14 cellular contexts compared by ENCODE assay signal in the genomic region with DNA sequence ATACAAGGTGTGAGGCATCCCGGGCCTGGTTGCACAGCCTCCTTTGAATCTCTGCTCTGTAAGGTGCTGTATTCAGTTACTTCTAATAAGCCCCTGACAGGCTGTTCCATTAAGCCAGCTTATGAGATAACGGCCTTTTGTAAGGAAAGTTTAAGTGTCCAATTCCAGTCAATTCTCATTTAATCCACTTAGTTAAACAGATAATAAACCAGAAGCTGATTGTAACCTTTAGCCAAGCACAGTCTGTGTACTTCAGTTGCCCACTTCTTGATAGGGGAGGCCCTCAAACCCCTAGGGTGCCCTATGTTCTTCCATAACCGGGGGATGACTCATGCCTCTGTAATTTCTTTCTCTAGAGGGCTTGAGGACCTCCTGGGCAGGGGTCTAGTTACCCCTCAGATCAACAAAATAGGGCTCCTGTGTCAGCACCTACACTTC.
DNase-seq lines count a peak whose midpoint lies in the region; ATAC-seq and TF ChIP-seq lines count a peak whose summit lies in the region.
"Had no signal": no experiment of that assay in that cellular context is flagged by ENCODE, and none has a peak within 500 bp of the region (broad histone marks: within the 10 kb centered on the region; RNA-seq: fewer than 3 reads in every experiment).

No MANE protein-coding gene starts in this region.

- H3K36me3 ChIP-seq in WERI-Rb-1 = no peaks in the 10 kb centered on the region
- H3K36me3 ChIP-seq in iPS-20b (ENCODE audit: insufficient read depth, low read depth, low read length) = no peaks in the 10 kb centered on the region
- H3K36me3 ChIP-seq: breast epithelium had no signal

- peak; percentile 47 for DNase-seq in Daoy (ENCODE audit: low read depth)
- peak; percentile 50 for DNase-seq in WERI-Rb-1
- DNase-seq in NCI-H2196 treated with DMSO at 0.1 percent for 48 hours (lab: John Stamatoyannopoulos, UW; ENCODE audit: unreplicated experiment) = no peak
- DNase-seq in GDM1 (lab: John Stamatoyannopoulos, UW) = no peak
- DNase-seq: activated CD8-positive, alpha-beta T cell treated with anti-CD3 and anti-CD28 coated beads for 36 hours; activated gamma-delta T cell; C1 segment of cervical spinal cord; small intestine had no signal

- H3K27me3 ChIP-seq in WERI-Rb-1 (ENCODE audit: insufficient read depth, low read depth, severe bottlenecking) (peaks cover 24% of the 10 kb centered on the region), iPS-20b (ENCODE audit: insufficient read depth, low read length) (no peaks in the 10 kb centered on the region)
- H3K27me3 ChIP-seq: breast epithelium had no signal

- no peak overlapping the region; the same call in 1 of the 2 replicates for H3K9ac ChIP-seq in iPS-20b (ENCODE audit: low read depth, low read length)
- H3K9ac ChIP-seq: KMS-11 had no signal

- H3K9me3 ChIP-seq in WERI-Rb-1 (ENCODE audit: severe bottlenecking) (no peaks in the 10 kb centered on the region), iPS-20b (ENCODE audit: insufficient read depth, low read depth, low read length) (no peaks in the 10 kb centered on the region)
- H3K9me3 ChIP-seq: breast epithelium had no signal

- no peak for TF ChIP-seq RAD21 in Ishikawa (IDR thresholded peaks at IDR 0.05; ENCODE audit: low read depth)

- H3K4me3 ChIP-seq in WERI-Rb-1 (ENCODE audit: low read depth, low read length) = no peak overlapping the region
- peak overlapping the region; percentile 24; the same call in 1 of the 2 replicates for H3K4me3 ChIP-seq in iPS-20b (ENCODE audit: low read length)
- H3K4me3 ChIP-seq: breast epithelium had no signal

- peaks cover 15% of the 10 kb centered on the region for H3K4me1 ChIP-seq in iPS-20b (ENCODE audit: insufficient read depth, low read length)
- H3K4me1 ChIP-seq: breast epithelium had no signal

- TF ChIP-seq EP300 in Ishikawa (IDR thresholded peaks at IDR 0.05; ENCODE audit: borderline replicate concordance) = no peak

- H3K27ac ChIP-seq in WERI-Rb-1 (no peak overlapping the region), iPS-20b (ENCODE audit: low read length) (peak overlapping the region; percentile 38)
- H3K27ac ChIP-seq: breast epithelium, KMS-11 had no signal

- TF ChIP-seq CTCF in WERI-Rb-1 (IDR thresholded peaks at IDR 0.05; ENCODE audit: low read depth, low read length) = no peak

- ATAC-seq in HG02623 (IDR thresholded peaks at IDR 0.05; ENCODE audit: unreplicated experiment) = no peak
- ATAC-seq in GM21367 (IDR thresholded peaks at IDR 0.05; ENCODE audit: unreplicated experiment) = no peak
- ATAC-seq: activated CD8-positive, alpha-beta T cell treated with anti-CD3 and anti-CD28 coated beads for 36 hours had no signal

TF ChIP-seq in Ishikawa, 13 proteins besides CTCF, POLR2A, EP300 and RAD21:
- TF ChIP-seq, protein P1, sequence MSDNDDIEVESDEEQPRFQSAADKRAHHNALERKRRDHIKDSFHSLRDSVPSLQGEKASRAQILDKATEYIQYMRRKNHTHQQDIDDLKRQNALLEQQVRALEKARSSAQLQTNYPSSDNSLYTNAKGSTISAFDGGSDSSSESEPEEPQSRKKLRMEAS (IDR thresholded peaks at IDR 0.05) = no peak
- TF ChIP-seq ZBTB7A (IDR thresholded peaks at IDR 0.05; ENCODE audit: low read depth) = peak; percentile 55; the same call in 1 of the 2 replicates

Comparison
In these comparisons a context has a peak if more than half of its experiments do, and no peak if none do; other contexts are left out.
1. DNase-seq: peak in Daoy (single experiment) and WERI-Rb-1 (single experiment); none in NCI-H2196 treated with DMSO at 0.1 percent for 48 hours (single experiment) and GDM1 (single experiment).